1 cellular context compared by ENCODE assay signal in the genomic region with DNA sequence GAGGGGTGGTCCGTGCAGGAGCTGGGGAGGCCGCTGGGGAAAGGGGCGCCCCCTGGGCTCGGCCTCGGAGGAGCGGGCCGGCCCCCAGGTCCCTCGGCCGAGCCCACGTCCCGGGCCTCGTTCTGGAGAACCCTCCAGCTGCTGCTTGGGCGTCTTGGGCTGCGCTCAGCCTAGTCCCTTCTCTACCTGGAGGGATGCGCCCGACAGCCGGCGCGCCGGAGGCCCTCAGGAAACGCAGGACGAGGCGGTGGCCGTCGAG.
TF ChIP-seq lines count a peak whose summit lies in the region.

No MANE protein-coding gene starts in this region.

TF ChIP-seq in HepG2, 621 proteins besides CTCF, POLR2A, EP300 and RAD21 (continued from another document and continues in another):
- TF ChIP-seq ZNF407 (CRISPR knock-in tag; IDR thresholded peaks at IDR 0.05; ENCODE audit: not compliant biosample characterization), result no peak
- TF ChIP-seq ZNF414 (CRISPR knock-in tag; IDR thresholded peaks at IDR 0.05), result no peak
- TF ChIP-seq ZNF768 (CRISPR knock-in tag; IDR thresholded peaks at IDR 0.05), result no peak
- no peak for TF ChIP-seq NFE2 (CRISPR knock-in tag; IDR thresholded peaks at IDR 0.05)
- no peak for TF ChIP-seq ZKSCAN1 (IDR thresholded peaks at IDR 0.05; ENCODE audit: low read length)
- no peak for TF ChIP-seq ZBTB21 (CRISPR knock-in tag; IDR thresholded peaks at IDR 0.05)
- no peak for TF ChIP-seq RBM39 (IDR thresholded peaks at IDR 0.05; ENCODE audit: low read depth, low read length, poor library complexity, severe bottlenecking)
- no peak for TF ChIP-seq ZNF496 (CRISPR knock-in tag; IDR thresholded peaks at IDR 0.05; ENCODE audit: insufficient replicate concordance)
- TF ChIP-seq, protein P1, sequence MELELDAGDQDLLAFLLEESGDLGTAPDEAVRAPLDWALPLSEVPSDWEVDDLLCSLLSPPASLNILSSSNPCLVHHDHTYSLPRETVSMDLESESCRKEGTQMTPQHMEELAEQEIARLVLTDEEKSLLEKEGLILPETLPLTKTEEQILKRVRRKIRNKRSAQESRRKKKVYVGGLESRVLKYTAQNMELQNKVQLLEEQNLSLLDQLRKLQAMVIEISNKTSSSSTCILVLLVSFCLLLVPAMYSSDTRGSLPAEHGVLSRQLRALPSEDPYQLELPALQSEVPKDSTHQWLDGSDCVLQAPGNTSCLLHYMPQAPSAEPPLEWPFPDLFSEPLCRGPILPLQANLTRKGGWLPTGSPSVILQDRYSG (CRISPR knock-in tag; IDR thresholded peaks at IDR 0.05), result no peak
- TF ChIP-seq ZIK1 (CRISPR knock-in tag; IDR thresholded peaks at IDR 0.05; ENCODE audit: borderline replicate concordance, low read depth), result no peak; the same call in 1 of the 2 replicates
- no peak for TF ChIP-seq PHF20 (CRISPR knock-in tag; IDR thresholded peaks at IDR 0.05)
- TF ChIP-seq, protein P2, sequence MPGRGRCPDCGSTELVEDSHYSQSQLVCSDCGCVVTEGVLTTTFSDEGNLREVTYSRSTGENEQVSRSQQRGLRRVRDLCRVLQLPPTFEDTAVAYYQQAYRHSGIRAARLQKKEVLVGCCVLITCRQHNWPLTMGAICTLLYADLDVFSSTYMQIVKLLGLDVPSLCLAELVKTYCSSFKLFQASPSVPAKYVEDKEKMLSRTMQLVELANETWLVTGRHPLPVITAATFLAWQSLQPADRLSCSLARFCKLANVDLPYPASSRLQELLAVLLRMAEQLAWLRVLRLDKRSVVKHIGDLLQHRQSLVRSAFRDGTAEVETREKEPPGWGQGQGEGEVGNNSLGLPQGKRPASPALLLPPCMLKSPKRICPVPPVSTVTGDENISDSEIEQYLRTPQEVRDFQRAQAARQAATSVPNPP (CRISPR knock-in tag; IDR thresholded peaks at IDR 0.05), result no peak
- no peak for TF ChIP-seq ISX (CRISPR knock-in tag; conservative IDR thresholded peaks at IDR 0.05)
- TF ChIP-seq NAIF1 (CRISPR knock-in tag; IDR thresholded peaks at IDR 0.05; ENCODE audit: borderline replicate concordance), result no peak
- TF ChIP-seq STAG1 (CRISPR knock-in tag; IDR thresholded peaks at IDR 0.05), result no peak
- TF ChIP-seq ZNF710 (CRISPR knock-in tag; IDR thresholded peaks at IDR 0.05; ENCODE audit: borderline replicate concordance), result no peak
- TF ChIP-seq, protein P3, sequence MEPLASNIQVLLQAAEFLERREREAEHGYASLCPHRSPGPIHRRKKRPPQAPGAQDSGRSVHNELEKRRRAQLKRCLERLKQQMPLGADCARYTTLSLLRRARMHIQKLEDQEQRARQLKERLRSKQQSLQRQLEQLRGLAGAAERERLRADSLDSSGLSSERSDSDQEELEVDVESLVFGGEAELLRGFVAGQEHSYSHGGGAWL (CRISPR knock-in tag; IDR thresholded peaks at IDR 0.05), result peak; percentile 13; the same call in 1 of the 2 replicates
- TF ChIP-seq ZNF564 (CRISPR knock-in tag; IDR thresholded peaks at IDR 0.05), result no peak; the same call in 1 of the 2 replicates
- no peak for TF ChIP-seq ZC3H4 (CRISPR knock-in tag; IDR thresholded peaks at IDR 0.05; ENCODE audit: borderline replicate concordance)
- TF ChIP-seq E2F2 (CRISPR knock-in tag; IDR thresholded peaks at IDR 0.05; ENCODE audit: borderline replicate concordance), result no peak
- TF ChIP-seq ZNF792 (CRISPR knock-in tag; IDR thresholded peaks at IDR 0.05), result peak; percentile 16; the same call in 1 of the 2 replicates
- TF ChIP-seq ZNF441 (CRISPR knock-in tag; IDR thresholded peaks at IDR 0.05; ENCODE audit: borderline replicate concordance), result no peak
- no peak for TF ChIP-seq ZFP41 (CRISPR knock-in tag; IDR thresholded peaks at IDR 0.05; ENCODE audit: borderline replicate concordance)
- no peak for TF ChIP-seq CREB1 (IDR thresholded peaks at IDR 0.05)
- TF ChIP-seq CREB1 (CRISPR knock-in tag; IDR thresholded peaks at IDR 0.05), result no peak
- TF ChIP-seq NFATC3 (CRISPR knock-in tag; IDR thresholded peaks at IDR 0.05), result no peak
- 0 out of 2 replicates have a peak, but pooled peaks have one; percentile 41 for TF ChIP-seq REL (CRISPR knock-in tag; conservative IDR thresholded peaks at IDR 0.05)
- TF ChIP-seq, protein P4, sequence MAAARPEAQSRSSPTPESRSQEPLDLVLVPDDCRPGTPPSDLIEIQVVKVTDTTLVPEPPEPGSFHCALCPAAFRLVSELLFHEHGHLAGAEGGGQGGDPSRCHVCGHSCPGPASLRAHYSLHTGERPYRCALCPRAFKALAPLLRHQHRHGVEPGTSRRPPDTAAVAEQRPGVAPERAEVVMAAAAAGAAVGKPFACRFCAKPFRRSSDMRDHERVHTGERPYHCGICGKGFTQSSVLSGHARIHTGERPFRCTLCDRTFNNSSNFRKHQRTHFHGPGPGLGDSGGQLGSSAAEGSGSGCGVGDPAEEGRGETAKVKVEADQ (CRISPR knock-in tag; IDR thresholded peaks at IDR 0.05; ENCODE audit: borderline replicate concordance), result no peak
- TF ChIP-seq SMAD3 (CRISPR knock-in tag; IDR thresholded peaks at IDR 0.05), result no peak
- TF ChIP-seq RXRB (CRISPR knock-in tag; IDR thresholded peaks at IDR 0.05; ENCODE audit: borderline replicate concordance), result no peak
- no peak for TF ChIP-seq ZBTB10 (CRISPR knock-in tag; IDR thresholded peaks at IDR 0.05; ENCODE audit: borderline replicate concordance)
- no peak for TF ChIP-seq SIX1 (CRISPR knock-in tag; IDR thresholded peaks at IDR 0.05; ENCODE audit: borderline replicate concordance)
- TF ChIP-seq FLYWCH1 (CRISPR knock-in tag; IDR thresholded peaks at IDR 0.05), result no peak
- TF ChIP-seq ZNF83 (CRISPR knock-in tag; IDR thresholded peaks at IDR 0.05; ENCODE audit: borderline replicate concordance), result no peak
- TF ChIP-seq, protein P5, sequence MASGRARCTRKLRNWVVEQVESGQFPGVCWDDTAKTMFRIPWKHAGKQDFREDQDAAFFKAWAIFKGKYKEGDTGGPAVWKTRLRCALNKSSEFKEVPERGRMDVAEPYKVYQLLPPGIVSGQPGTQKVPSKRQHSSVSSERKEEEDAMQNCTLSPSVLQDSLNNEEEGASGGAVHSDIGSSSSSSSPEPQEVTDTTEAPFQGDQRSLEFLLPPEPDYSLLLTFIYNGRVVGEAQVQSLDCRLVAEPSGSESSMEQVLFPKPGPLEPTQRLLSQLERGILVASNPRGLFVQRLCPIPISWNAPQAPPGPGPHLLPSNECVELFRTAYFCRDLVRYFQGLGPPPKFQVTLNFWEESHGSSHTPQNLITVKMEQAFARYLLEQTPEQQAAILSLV (CRISPR knock-in tag; IDR thresholded peaks at IDR 0.05; ENCODE audit: borderline replicate concordance), result peak; percentile 40; the same call in 1 of the 2 replicates
- TF ChIP-seq ESRRA (CRISPR knock-in tag; IDR thresholded peaks at IDR 0.05; ENCODE audit: low read depth), result no peak
- TF ChIP-seq ZNF577 (CRISPR knock-in tag; IDR thresholded peaks at IDR 0.05; ENCODE audit: borderline replicate concordance, low read depth), result no peak
- TF ChIP-seq ZBTB8A (CRISPR knock-in tag; IDR thresholded peaks at IDR 0.05; ENCODE audit: borderline replicate concordance, low read depth), result no peak
